ENCODE assay signal across 1 cellular context in the genomic region with DNA sequence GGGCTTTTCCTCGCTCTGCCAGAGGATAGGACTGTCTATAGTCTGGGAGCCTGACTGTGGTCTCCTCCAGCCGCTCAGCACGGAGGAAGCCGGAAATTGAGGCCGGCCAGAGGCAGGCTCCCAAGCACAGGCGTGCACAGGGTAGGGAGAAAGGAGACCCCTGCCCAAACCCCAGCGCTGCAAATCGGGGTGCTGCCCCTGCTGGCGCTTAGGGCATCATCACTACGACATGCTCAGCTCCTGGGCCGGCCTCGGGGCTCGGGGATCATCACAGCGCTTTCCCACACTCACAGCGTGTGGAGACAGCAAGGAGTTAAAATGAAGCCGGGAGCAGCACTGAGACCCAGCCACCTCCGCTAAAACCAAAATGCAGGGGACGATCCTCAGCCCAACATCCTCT.
TF ChIP-seq lines count a peak whose summit lies in the region.

No MANE protein-coding gene starts in this region.

TF ChIP-seq in GM23338, 12 proteins besides CTCF, POLR2A, EP300 and RAD21 (continued from another document):
- TF ChIP-seq, protein P1, sequence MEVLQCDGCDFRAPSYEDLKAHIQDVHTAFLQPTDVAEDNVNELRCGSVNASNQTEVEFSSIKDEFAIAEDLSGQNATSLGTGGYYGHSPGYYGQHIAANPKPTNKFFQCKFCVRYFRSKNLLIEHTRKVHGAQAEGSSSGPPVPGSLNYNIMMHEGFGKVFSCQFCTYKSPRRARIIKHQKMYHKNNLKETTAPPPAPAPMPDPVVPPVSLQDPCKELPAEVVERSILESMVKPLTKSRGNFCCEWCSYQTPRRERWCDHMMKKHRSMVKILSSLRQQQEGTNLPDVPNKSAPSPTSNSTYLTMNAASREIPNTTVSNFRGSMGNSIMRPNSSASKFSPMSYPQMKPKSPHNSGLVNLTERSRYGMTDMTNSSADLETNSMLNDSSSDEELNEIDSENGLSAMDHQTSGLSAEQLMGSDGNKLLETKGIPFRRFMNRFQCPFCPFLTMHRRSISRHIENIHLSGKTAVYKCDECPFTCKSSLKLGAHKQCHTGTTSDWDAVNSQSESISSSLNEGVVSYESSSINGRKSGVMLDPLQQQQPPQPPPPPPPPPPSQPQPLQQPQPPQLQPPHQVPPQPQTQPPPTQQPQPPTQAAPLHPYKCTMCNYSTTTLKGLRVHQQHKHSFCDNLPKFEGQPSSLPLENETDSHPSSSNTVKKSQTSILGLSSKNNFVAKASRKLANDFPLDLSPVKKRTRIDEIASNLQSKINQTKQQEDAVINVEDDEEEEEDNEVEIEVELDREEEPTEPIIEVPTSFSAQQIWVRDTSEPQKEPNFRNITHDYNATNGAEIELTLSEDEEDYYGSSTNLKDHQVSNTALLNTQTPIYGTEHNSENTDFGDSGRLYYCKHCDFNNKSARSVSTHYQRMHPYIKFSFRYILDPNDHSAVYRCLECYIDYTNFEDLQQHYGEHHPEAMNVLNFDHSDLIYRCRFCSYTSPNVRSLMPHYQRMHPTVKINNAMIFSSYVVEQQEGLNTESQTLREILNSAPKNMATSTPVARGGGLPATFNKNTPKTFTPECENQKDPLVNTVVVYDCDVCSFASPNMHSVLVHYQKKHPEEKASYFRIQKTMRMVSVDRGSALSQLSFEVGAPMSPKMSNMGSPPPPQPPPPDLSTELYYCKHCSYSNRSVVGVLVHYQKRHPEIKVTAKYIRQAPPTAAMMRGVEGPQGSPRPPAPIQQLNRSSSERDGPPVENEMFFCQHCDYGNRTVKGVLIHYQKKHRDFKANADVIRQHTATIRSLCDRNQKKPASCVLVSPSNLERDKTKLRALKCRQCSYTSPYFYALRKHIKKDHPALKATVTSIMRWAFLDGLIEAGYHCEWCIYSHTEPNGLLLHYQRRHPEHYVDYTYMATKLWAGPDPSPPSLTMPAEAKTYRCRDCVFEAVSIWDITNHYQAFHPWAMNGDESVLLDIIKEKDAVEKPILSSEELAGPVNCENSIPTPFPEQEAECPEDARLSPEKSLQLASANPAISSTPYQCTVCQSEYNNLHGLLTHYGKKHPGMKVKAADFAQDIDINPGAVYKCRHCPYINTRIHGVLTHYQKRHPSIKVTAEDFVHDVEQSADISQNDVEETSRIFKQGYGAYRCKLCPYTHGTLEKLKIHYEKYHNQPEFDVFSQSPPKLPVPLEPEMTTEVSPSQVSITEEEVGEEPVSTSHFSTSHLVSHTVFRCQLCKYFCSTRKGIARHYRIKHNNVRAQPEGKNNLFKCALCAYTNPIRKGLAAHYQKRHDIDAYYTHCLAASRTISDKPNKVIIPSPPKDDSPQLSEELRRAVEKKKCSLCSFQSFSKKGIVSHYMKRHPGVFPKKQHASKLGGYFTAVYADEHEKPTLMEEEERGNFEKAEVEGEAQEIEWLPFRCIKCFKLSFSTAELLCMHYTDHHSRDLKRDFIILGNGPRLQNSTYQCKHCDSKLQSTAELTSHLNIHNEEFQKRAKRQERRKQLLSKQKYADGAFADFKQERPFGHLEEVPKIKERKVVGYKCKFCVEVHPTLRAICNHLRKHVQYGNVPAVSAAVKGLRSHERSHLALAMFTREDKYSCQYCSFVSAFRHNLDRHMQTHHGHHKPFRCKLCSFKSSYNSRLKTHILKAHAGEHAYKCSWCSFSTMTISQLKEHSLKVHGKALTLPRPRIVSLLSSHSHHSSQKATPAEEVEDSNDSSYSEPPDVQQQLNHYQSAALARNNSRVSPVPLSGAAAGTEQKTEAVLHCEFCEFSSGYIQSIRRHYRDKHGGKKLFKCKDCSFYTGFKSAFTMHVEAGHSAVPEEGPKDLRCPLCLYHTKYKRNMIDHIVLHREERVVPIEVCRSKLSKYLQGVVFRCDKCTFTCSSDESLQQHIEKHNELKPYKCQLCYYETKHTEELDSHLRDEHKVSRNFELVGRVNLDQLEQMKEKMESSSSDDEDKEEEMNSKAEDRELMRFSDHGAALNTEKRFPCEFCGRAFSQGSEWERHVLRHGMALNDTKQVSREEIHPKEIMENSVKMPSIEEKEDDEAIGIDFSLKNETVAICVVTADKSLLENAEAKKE (CRISPR knock-in tag; IDR thresholded peaks at IDR 0.05), result no peak
- TF ChIP-seq EZH2 (IDR thresholded peaks at IDR 0.05; ENCODE audit: low read depth, unreplicated experiment) (no peak), STAT1 (IDR thresholded peaks at IDR 0.05; ENCODE audit: unreplicated experiment) (no peak), CREB1 (CRISPR knock-in tag; IDR thresholded peaks at IDR 0.05; ENCODE audit: low read depth) (no peak), EZH2phosphoT487 (IDR thresholded peaks at IDR 0.05; ENCODE audit: unreplicated experiment) (no peak)
- TF ChIP-seq, protein P2, sequence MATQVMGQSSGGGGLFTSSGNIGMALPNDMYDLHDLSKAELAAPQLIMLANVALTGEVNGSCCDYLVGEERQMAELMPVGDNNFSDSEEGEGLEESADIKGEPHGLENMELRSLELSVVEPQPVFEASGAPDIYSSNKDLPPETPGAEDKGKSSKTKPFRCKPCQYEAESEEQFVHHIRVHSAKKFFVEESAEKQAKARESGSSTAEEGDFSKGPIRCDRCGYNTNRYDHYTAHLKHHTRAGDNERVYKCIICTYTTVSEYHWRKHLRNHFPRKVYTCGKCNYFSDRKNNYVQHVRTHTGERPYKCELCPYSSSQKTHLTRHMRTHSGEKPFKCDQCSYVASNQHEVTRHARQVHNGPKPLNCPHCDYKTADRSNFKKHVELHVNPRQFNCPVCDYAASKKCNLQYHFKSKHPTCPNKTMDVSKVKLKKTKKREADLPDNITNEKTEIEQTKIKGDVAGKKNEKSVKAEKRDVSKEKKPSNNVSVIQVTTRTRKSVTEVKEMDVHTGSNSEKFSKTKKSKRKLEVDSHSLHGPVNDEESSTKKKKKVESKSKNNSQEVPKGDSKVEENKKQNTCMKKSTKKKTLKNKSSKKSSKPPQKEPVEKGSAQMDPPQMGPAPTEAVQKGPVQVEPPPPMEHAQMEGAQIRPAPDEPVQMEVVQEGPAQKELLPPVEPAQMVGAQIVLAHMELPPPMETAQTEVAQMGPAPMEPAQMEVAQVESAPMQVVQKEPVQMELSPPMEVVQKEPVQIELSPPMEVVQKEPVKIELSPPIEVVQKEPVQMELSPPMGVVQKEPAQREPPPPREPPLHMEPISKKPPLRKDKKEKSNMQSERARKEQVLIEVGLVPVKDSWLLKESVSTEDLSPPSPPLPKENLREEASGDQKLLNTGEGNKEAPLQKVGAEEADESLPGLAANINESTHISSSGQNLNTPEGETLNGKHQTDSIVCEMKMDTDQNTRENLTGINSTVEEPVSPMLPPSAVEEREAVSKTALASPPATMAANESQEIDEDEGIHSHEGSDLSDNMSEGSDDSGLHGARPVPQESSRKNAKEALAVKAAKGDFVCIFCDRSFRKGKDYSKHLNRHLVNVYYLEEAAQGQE (IDR thresholded peaks at IDR 0.05; ENCODE audit: unreplicated experiment), result no peak
